ENCODE assay signal across 24 cellular contexts in the genomic region with DNA sequence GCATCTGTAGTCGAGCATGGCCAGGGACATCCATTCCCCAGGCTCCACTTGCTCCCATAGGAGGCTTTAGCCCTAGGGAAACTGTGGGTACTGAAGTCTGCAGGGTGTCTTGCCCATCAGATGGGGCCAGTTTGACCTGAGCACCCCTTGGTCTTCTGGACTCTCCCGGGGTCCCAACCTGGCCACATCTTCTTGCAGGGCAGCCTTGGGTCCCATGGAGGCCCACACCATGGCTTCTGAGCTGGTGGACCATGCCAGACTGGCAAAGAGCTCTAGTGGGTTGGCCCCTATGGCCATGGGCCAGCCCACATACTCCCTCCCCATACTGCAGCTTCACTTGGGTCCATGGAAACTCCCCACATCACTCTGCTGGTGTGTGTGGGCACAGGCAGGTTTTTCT.
"Had no signal": no experiment of that assay in that cellular context is flagged by ENCODE, and none has a peak within 500 bp of the region (broad histone marks: within the 10 kb centered on the region; RNA-seq: fewer than 3 reads in every experiment).

No MANE protein-coding gene starts in this region.

- H3K27me3 Mint-ChIP-seq: dendritic cell treated with granulocyte-macrophage colony-stimulating factor and Interleukin-4, amounts not matched to agents 40 ng/mL and 50 ng/mL, for 4 days had no signal

- H3K4me1 ChIP-seq: colonic mucosa, esophagus muscularis mucosa, esophagus squamous epithelium, foreskin keratinocyte, gastrocnemius medialis, gastroesophageal sphincter, heart left ventricle, heart right ventricle had no signal

- DNase-seq: colonic mucosa; cortex of kidney; dermis blood vessel endothelial cell; dorsolateral prefrontal cortex; effector CD4-positive, alpha-beta T cell; effector CD8-positive, alpha-beta T cell; effector memory CD4-positive, alpha-beta T cell; effector memory CD8-positive, alpha-beta T cell; endodermal cell; erythroblast; esophagus squamous epithelium; foreskin fibroblast; foreskin keratinocyte; foreskin melanocyte; gastrocnemius medialis; glutamatergic neuron; head of caudate nucleus; heart left ventricle; heart right ventricle had no signal

- H3K36me3 ChIP-seq: colonic mucosa, esophagus muscularis mucosa, esophagus squamous epithelium, gastrocnemius medialis, gastroesophageal sphincter, heart left ventricle, heart right ventricle had no signal

- H3K4me1 Mint-ChIP-seq: endodermal cell had no signal

- H3K27ac Mint-ChIP-seq: dendritic cell treated with granulocyte-macrophage colony-stimulating factor and Interleukin-4, amounts not matched to agents 40 ng/mL and 50 ng/mL, for 4 days; effector memory CD8-positive, alpha-beta T cell; endodermal cell had no signal

- H3K27me3 ChIP-seq: colonic mucosa, esophagus muscularis mucosa, foreskin keratinocyte, gastrocnemius medialis, heart left ventricle had no signal

- H3K4me3 Mint-ChIP-seq: dendritic cell treated with granulocyte-macrophage colony-stimulating factor and Interleukin-4, amounts not matched to agents 40 ng/mL and 50 ng/mL, for 4 days; effector memory CD8-positive, alpha-beta T cell; endodermal cell had no signal

- ATAC-seq: effector memory CD8-positive, alpha-beta T cell; foreskin keratinocyte; gastrocnemius medialis; gastroesophageal sphincter; heart left ventricle; heart right ventricle had no signal

- H3K9me3 ChIP-seq: colonic mucosa, esophagus muscularis mucosa, esophagus squamous epithelium, gastrocnemius medialis had no signal

- H3K9me3 Mint-ChIP-seq: endodermal cell had no signal

- H3K4me3 ChIP-seq: colonic mucosa, coronary artery, dorsolateral prefrontal cortex, esophagus muscularis mucosa, esophagus squamous epithelium, gastrocnemius medialis, gastroesophageal sphincter, heart left ventricle, heart right ventricle had no signal

- H3K27ac ChIP-seq: colonic mucosa, coronary artery, dorsolateral prefrontal cortex, epithelial cell of prostate, esophagus muscularis mucosa, esophagus squamous epithelium, foreskin keratinocyte, gastrocnemius medialis, gastroesophageal sphincter, heart left ventricle, heart right ventricle had no signal
